In the genomic region with DNA sequence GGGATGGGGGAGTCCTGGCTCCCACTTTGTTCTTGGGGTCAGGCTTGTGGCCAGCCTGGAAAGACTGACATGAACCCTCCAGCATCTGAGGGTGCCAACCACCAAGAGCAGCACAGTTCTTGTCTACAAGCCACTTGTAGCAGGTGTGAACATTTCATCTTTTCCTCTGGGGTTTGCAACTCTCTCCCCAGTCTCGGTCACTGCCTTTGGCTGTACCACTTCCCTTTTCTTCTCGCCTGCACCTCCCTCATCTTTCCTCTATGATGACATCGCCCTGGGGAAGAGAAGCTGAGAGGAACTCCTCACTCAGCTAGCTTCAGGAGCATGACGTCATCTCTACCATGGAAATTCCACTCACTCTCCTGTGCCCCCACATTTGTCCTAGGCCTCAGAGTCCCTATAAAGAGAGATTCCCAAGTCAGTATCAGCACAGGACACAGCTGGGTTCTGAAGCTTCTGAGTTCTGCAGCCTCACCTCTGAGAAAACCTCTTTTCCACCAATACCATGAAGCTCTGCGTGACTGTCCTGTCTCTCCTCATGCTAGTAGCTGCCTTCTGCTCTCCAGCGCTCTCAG, we compare ENCODE assay signal across 10 cellular contexts. TPM values are rescaled to one million over a fixed set of nuclear protein-coding genes. Genes with fewer than 3 reads are reported as not detected.
A peak's percentile ranks its signal among the peaks of the same experiment; 100 is the strongest.
DNase-seq lines count a peak whose midpoint lies in the region; ATAC-seq and TF ChIP-seq lines count a peak whose summit lies in the region.
"Not testable (repeated sequence)": the region's sequence is repeated elsewhere in the genome, so short reads cannot be mapped to it uniquely, and the experiment has no call there.
"Had no signal": no experiment of that assay in that cellular context is flagged by ENCODE, and none has a peak within 500 bp of the region (broad histone marks: within the 10 kb centered on the region; RNA-seq: fewer than 3 reads in every experiment).

A gene (plus strand): TSS at position 427 of the 575 bp plus-strand sequence. CDS start 79 bp downstream, at position 506.

- peak within 1 kb of the TSS; percentile 16 for H3K4me3 ChIP-seq in GM12875 (ENCODE audit: low read depth, low read length)
- H3K4me3 ChIP-seq in SU-DHL-6 (ENCODE audit: insufficient read depth, low read length, poor library complexity, severe bottlenecking): not testable (repeated sequence)

- H3K4me3 Mint-ChIP-seq in activated T-helper 1 cell treated with anti-CD3 and anti-CD28 coated beads, Interleukin-12 subunit alpha, Interleukin-12 subunit beta, Interleukin-2, Interleukin-4 antibody, amounts not matched to agents 30 ng/mL and 10 ng/mL and 1 ng/mL, durations not matched to agents 14 hours and 24 hours and 36 hours: peak within 1 kb of the TSS; percentile 88
- H3K4me3 Mint-ChIP-seq in stimulated activated effector memory CD8-positive, alpha-beta T cell treated with anti-CD3 and anti-CD28 coated beads, Interleukin-12 subunit alpha, Interleukin-12 subunit beta, amount 100 ng/mL, for 72 hours: peak within 1 kb of the TSS; percentile 86

- H3K9me3 Mint-ChIP-seq in activated T-helper 1 cell treated with anti-CD3 and anti-CD28 coated beads, Interleukin-12 subunit alpha, Interleukin-12 subunit beta, Interleukin-2, Interleukin-4 antibody, amounts not matched to agents 30 ng/mL and 10 ng/mL and 1 ng/mL, durations not matched to agents 14 hours and 24 hours and 36 hours; stimulated activated effector memory CD8-positive, alpha-beta T cell treated with anti-CD3 and anti-CD28 coated beads, Interleukin-12 subunit alpha, Interleukin-12 subunit beta, amount 100 ng/mL, for 72 hours: not testable (repeated sequence)

- H3K27me3 ChIP-seq in SU-DHL-6 (ENCODE audit: low read length): not testable (repeated sequence)

- H3K36me3 ChIP-seq in SU-DHL-6 (ENCODE audit: low read length): not testable (repeated sequence)

- TF ChIP-seq CTCF in GM12875 (IDR thresholded peaks at IDR 0.05; ENCODE audit: borderline replicate concordance, insufficient read depth, low read depth, low read length); SU-DHL-6 (IDR thresholded peaks at IDR 0.05; ENCODE audit: insufficient read depth, low read length, poor library complexity, severe bottlenecking): not testable (repeated sequence)

- not testable (repeated sequence) for H3K9me2 ChIP-seq in SU-DHL-6 (replicated peaks; ENCODE audit: insufficient read depth, low read length)

- peaks cover 16% of the 10 kb centered on the region for H3K27me3 Mint-ChIP-seq in activated T-helper 1 cell treated with anti-CD3 and anti-CD28 coated beads, Interleukin-12 subunit alpha, Interleukin-12 subunit beta, Interleukin-2, Interleukin-4 antibody, amounts not matched to agents 30 ng/mL and 10 ng/mL and 1 ng/mL, durations not matched to agents 14 hours and 24 hours and 36 hours (ENCODE audit: insufficient read depth)

- H3K4me1 Mint-ChIP-seq in activated T-helper 1 cell treated with anti-CD3 and anti-CD28 coated beads, Interleukin-12 subunit alpha, Interleukin-12 subunit beta, Interleukin-2, Interleukin-4 antibody, amounts not matched to agents 30 ng/mL and 10 ng/mL and 1 ng/mL, durations not matched to agents 14 hours and 24 hours and 36 hours (ENCODE audit: low read depth): peaks cover 39% of the 10 kb centered on the region
- H3K4me1 Mint-ChIP-seq in stimulated activated effector memory CD8-positive, alpha-beta T cell treated with anti-CD3 and anti-CD28 coated beads, Interleukin-12 subunit alpha, Interleukin-12 subunit beta, amount 100 ng/mL, for 72 hours: peaks cover 85% of the 10 kb centered on the region

- H3K9me3 ChIP-seq in SU-DHL-6 (ENCODE audit: insufficient read depth, low read length): not testable (repeated sequence)

- DNase-seq in activated T-helper 1 cell treated with anti-CD3 and anti-CD28 coated beads, Interleukin-12 subunit alpha, Interleukin-12 subunit beta, Interleukin-2, Interleukin-4 antibody, amounts not matched to agents 30 ng/mL and 10 ng/mL and 1 ng/mL, durations not matched to agents 14 hours and 24 hours and 36 hours (ENCODE audit: low spot score); left lobe of liver (ENCODE audit: low spot score): not testable (repeated sequence)
- peak in 1 of 2 donors; percentile 85 for DNase-seq in stimulated activated effector memory CD8-positive, alpha-beta T cell treated with anti-CD3 and anti-CD28 coated beads, Interleukin-12 subunit alpha, Interleukin-12 subunit beta, amount 100 ng/mL, for 72 hours (ENCODE audit: low spot score in 2 of 2)

- H3K4me2 ChIP-seq in SU-DHL-6 (ENCODE audit: low read depth, low read length, poor library complexity, severe bottlenecking): peak within 1 kb of the TSS; percentile 36

- not testable (repeated sequence) for H3F3A ChIP-seq in SU-DHL-6 (ENCODE audit: insufficient read depth)

- H3K9ac ChIP-seq in SU-DHL-6 (ENCODE audit: low read length): not testable (repeated sequence)

- ATAC-seq in GM19463 (IDR thresholded peaks at IDR 0.05; ENCODE audit: unreplicated experiment) (peak; percentile 84), HG02870 (IDR thresholded peaks at IDR 0.05; ENCODE audit: unreplicated experiment) (peak; percentile 67), HG03520 (IDR thresholded peaks at IDR 0.05; ENCODE audit: unreplicated experiment) (peak; percentile 64), left lobe of liver (peak; percentile 58)
- peak; percentile 77 for ATAC-seq in stimulated activated effector memory CD8-positive, alpha-beta T cell treated with anti-CD3 and anti-CD28 coated beads, Interleukin-12 subunit alpha, Interleukin-12 subunit beta, amount 100 ng/mL, for 72 hours

- intact Hi-C loops in activated T-helper 1 cell treated with anti-CD3 and anti-CD28 coated beads, Interleukin-12 subunit alpha, Interleukin-12 subunit beta, Interleukin-2, Interleukin-4 antibody, amounts not matched to agents 30 ng/mL and 10 ng/mL and 1 ng/mL, durations not matched to agents 14 hours and 24 hours and 36 hours (cut with micrococcal nuclease): loop anchor here (1.0 kb wide), 2 partner anchors 13 to 31 kb away; a partner anchor contains a TSS

- peak within 1 kb of the TSS; percentile 89 for H3K27ac Mint-ChIP-seq in activated T-helper 1 cell treated with anti-CD3 and anti-CD28 coated beads, Interleukin-12 subunit alpha, Interleukin-12 subunit beta, Interleukin-2, Interleukin-4 antibody, amounts not matched to agents 30 ng/mL and 10 ng/mL and 1 ng/mL, durations not matched to agents 14 hours and 24 hours and 36 hours
- peak within 1 kb of the TSS; percentile 97 for H3K27ac Mint-ChIP-seq in stimulated activated effector memory CD8-positive, alpha-beta T cell treated with anti-CD3 and anti-CD28 coated beads, Interleukin-12 subunit alpha, Interleukin-12 subunit beta, amount 100 ng/mL, for 72 hours

- not testable (repeated sequence) for H4K20me1 ChIP-seq in SU-DHL-6 (ENCODE audit: low read depth, low read length)

- not testable (repeated sequence) for H3K79me2 ChIP-seq in SU-DHL-6 (ENCODE audit: insufficient read depth, low read length)

- not testable (repeated sequence) for H2AFZ ChIP-seq in SU-DHL-6 (ENCODE audit: low read depth, low read length, severe bottlenecking)

- not testable (repeated sequence) for H3K36me3 Mint-ChIP-seq in activated T-helper 1 cell treated with anti-CD3 and anti-CD28 coated beads, Interleukin-12 subunit alpha, Interleukin-12 subunit beta, Interleukin-2, Interleukin-4 antibody, amounts not matched to agents 30 ng/mL and 10 ng/mL and 1 ng/mL, durations not matched to agents 14 hours and 24 hours and 36 hours (ENCODE audit: low read depth)
- H3K36me3 Mint-ChIP-seq in stimulated activated effector memory CD8-positive, alpha-beta T cell treated with anti-CD3 and anti-CD28 coated beads, Interleukin-12 subunit alpha, Interleukin-12 subunit beta, amount 100 ng/mL, for 72 hours: peaks cover 42% of the 10 kb centered on the region

- peak within 1 kb of the TSS; percentile 36; the same call in 1 of the 2 replicates for H3K27ac ChIP-seq in SU-DHL-6 (ENCODE audit: low read depth, low read length)

RNA-seq across cellular contexts. Expression of the gene that starts here (rescaled TPM):
- 1,230 and 1,243 TPM in 2 replicates for total RNA-seq in activated T-helper 1 cell treated with anti-CD3 and anti-CD28 coated beads, Interleukin-12 subunit alpha, Interleukin-12 subunit beta, Interleukin-2, Interleukin-4 antibody, amounts not matched to agents 30 ng/mL and 10 ng/mL and 1 ng/mL, durations not matched to agents 14 hours and 24 hours and 36 hours
- 1.2 TPM for total RNA-seq in left lobe of liver
- total RNA-seq: body of pancreas, mesothelial cell of epicardium had no signal

Comparison
In these comparisons a context has a peak if more than half of its experiments do, and no peak if none do; other contexts are left out.
1. RNA of the gene that starts here (total RNA-seq): 1,230 to 1,243 TPM in activated T-helper 1 cell treated with anti-CD3 and anti-CD28 coated beads, Interleukin-12 subunit alpha, Interleukin-12 subunit beta, Interleukin-2, Interleukin-4 antibody, amounts not matched to agents 30 ng/mL and 10 ng/mL and 1 ng/mL, durations not matched to agents 14 hours and 24 hours and 36 hours; 1.2 TPM in left lobe of liver (single experiment); every median in the first group is over 100 times any median in the second.
2. Peak in every context shown above with its lines, with median percentiles within 50 percentile points of each other: ATAC-seq.